ENCODE assay signal across 8 cellular contexts in the genomic region with DNA sequence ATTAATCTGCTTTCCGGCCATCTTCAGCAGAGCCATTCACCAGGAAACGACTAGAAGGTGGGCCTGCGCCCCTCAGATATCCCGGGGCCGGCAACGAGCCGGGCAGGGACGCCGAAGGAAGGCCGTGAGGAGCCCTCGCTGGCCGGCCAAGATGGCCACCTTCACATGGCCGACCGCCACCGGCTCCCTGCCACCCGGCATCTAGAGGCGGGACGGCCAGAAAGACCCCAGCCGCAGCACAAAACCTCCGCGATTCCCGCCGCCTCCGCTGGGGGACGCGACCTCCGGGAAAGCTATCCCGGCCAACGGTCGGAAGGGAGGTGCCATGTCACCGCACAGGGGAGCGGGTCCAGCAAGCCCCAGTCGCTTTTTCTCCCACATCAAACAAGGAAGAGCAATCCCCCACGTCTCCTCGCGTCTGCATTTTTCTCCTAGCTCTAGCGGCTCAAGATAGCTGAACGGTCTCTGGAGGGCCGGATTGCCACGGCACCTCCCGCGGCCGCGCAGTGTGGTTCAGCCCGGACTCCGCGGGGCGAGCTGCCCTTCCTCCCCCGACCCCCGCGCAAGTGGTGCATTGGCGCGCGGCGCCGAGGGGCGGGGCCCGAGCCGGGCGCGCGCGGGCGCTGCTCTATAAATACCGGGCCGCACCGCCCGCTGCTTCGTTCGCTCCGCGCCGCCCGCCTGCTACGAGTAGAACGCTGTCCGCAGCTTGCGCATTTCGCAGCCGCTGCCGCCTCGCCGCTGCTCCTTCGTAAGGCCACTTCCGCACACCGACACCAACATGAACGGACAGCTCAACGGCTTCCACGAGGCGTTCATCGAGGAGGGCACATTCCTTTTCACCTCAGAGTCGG. TPM values are rescaled to one million over a fixed set of nuclear protein-coding genes. Genes with fewer than 3 reads are reported as not detected.
DNase-seq lines count a peak whose midpoint lies in the region; ATAC-seq and TF ChIP-seq lines count a peak whose summit lies in the region.

Gene MAT2A, plus strand, starts transcription at position 662 of the 854 bp plus-strand sequence. Its CDS starts 120 bp downstream, at position 782.

- no peaks in the 10 kb centered on the region for H3K27me3 Mint-ChIP-seq in activated CD4-positive, alpha-beta T cell treated with anti-CD3 and anti-CD28 coated beads for 36 hours

- peaks cover 47% of the 10 kb centered on the region for H3K36me3 ChIP-seq in BE2C

- ATAC-seq in HG03442 (IDR thresholded peaks at IDR 0.05; ENCODE audit: unreplicated experiment): peak; percentile 62
- ATAC-seq in activated CD4-positive, alpha-beta T cell treated with anti-CD3 and anti-CD28 coated beads for 36 hours: peak; percentile 79
- peak; percentile 80 for ATAC-seq in left colon

- POLR2A ChIA-PET in activated CD4-positive, alpha-beta T cell treated with anti-CD3 and anti-CD28 coated beads for 36 hours (lab: Charles Lee): interaction anchor here (0.6 to 3.9 kb wide), 20 partner anchors 9 to 238 kb away, joined by 3 to 26 read pairs (median 4); partner anchors contain the start of genes C2orf68, ELMOD3, GGCX and RETSAT

- peak within 1 kb of the TSS; percentile 95 for H3K4me3 Mint-ChIP-seq in activated CD4-positive, alpha-beta T cell treated with anti-CD3 and anti-CD28 coated beads for 36 hours

- TF ChIP-seq CTCF in BE2C (IDR thresholded peaks at IDR 0.05; ENCODE audit: low read depth, low read length): peak; percentile 58
- TF ChIP-seq CTCF in choroid plexus epithelial cell (conservative IDR thresholded peaks at IDR 0.05; ENCODE audit: low read depth, low read length): peak; percentile 66

- H3K4me3 ChIP-seq in BE2C (ENCODE audit: low read depth, low read length): peak within 1 kb of the TSS; percentile 91
- H3K4me3 ChIP-seq in choroid plexus epithelial cell (ENCODE audit: low read depth, low read length): peak within 1 kb of the TSS; percentile 98

- H3K36me3 Mint-ChIP-seq in activated CD4-positive, alpha-beta T cell treated with anti-CD3 and anti-CD28 coated beads for 36 hours (ENCODE audit: low read depth): peaks cover 51% of the 10 kb centered on the region

- peak within 1 kb of the TSS; percentile 99 for H3K27ac Mint-ChIP-seq in activated CD4-positive, alpha-beta T cell treated with anti-CD3 and anti-CD28 coated beads for 36 hours

- intact Hi-C loops in activated CD4-positive, alpha-beta T cell treated with anti-CD3 and anti-CD28 coated beads for 36 hours (cut with DNase I, micrococcal nuclease): loop anchor here (1.0 to 5.0 kb wide), 15 partner anchors 23 to 902 kb away; partner anchors contain the start of genes ELMOD3 (in 2 of the 2), GGCX (in 2 of the 2), RETSAT (in 2 of the 2) and IMMT (in 1 of the 2)
- intact Hi-C loops in left colon (cut with DNase I, micrococcal nuclease): no loop called here

- peaks cover 3% of the 10 kb centered on the region; the same call in 1 of the 2 replicates for H3K4me1 ChIP-seq in BE2C

- H3K4me1 Mint-ChIP-seq in activated CD4-positive, alpha-beta T cell treated with anti-CD3 and anti-CD28 coated beads for 36 hours: peaks cover 43% of the 10 kb centered on the region

- no peaks in the 10 kb centered on the region for H3K9me3 ChIP-seq in BE2C

- no peaks in the 10 kb centered on the region for H3K27me3 ChIP-seq in BE2C

- CTCF ChIA-PET in activated CD4-positive, alpha-beta T cell treated with anti-CD3 and anti-CD28 coated beads for 36 hours (lab: Charles Lee): interaction anchor here (0.6 to 8.1 kb wide), 10 partner anchors 11 to 211 kb away, joined by 3 to 80 read pairs (median 4); partner anchors contain the start of genes ELMOD3, GGCX, RETSAT and SH2D6

- H3K9me3 Mint-ChIP-seq in activated CD4-positive, alpha-beta T cell treated with anti-CD3 and anti-CD28 coated beads for 36 hours (ENCODE audit: low read depth): no peaks in the 10 kb centered on the region

- DNase-seq in BE2C (peak; percentile 92), GM19238 (ENCODE audit: insufficient read length, low spot score) (peak; percentile 82), NCI-H510A treated with DMSO at 0.1 percent for 48 hours (lab: John Stamatoyannopoulos, UW) (peak; percentile 88), choroid plexus epithelial cell (ENCODE audit: low read depth) (peak; percentile 93), left colon (peak; percentile 92 to 93)
- DNase-seq in activated CD4-positive, alpha-beta T cell treated with anti-CD3 and anti-CD28 coated beads for 36 hours: peak; percentile 93
- DNase-seq in stimulated activated CD4-positive, alpha-beta T cell treated with anti-CD3 and anti-CD28 coated beads, Interleukin-1b, Interleukin-23, amount 100 ng/mL, for 48 hours: peak; percentile 91

RNA-seq across cellular contexts. Expression of gene MAT2A, which starts in this region (rescaled TPM):
- polyA plus RNA-seq in BE2C (2012; ENCODE audit: insufficient read depth, insufficient read length, low read depth): 983 TPM
- total RNA-seq in activated CD4-positive, alpha-beta T cell treated with anti-CD3 and anti-CD28 coated beads for 36 hours: 100 to 1,000 TPM; 226 to 259 TPM
- total RNA-seq in left colon: 100 to 1,000 TPM; 147 to 173 TPM

Comparison
In these comparisons a context has a peak if more than half of its experiments do, and no peak if none do; other contexts are left out.
1. Peak in every context shown above with its lines: DNase-seq, ATAC-seq and H3K4me3 ChIP-seq.
2. intact Hi-C loops: an anchor here in activated CD4-positive, alpha-beta T cell treated with anti-CD3 and anti-CD28 coated beads for 36 hours (1.0 to 5.0 kb wide); none called in left colon.